In genomic region chr7:74372060-74372408, GRCh38 we compare ENCODE assay signal across 11 cellular contexts.
A peak's percentile ranks its signal among the peaks of the same experiment; 100 is the strongest.
DNase-seq lines count a peak whose midpoint lies in the region; ATAC-seq and TF ChIP-seq lines count a peak whose summit lies in the region.
"Had no signal": no experiment of that assay in that cellular context is flagged by ENCODE, and none has a peak within 500 bp of the region (broad histone marks: within the 10 kb centered on the region; RNA-seq: fewer than 3 reads in every experiment).

No MANE protein-coding gene starts in this region.

- H3K9me3 ChIP-seq in esophagus muscularis mucosa, result no peaks in the 10 kb centered on the region
- no peaks in the 10 kb centered on the region for H3K9me3 ChIP-seq in muscle layer of colon (ENCODE audit: low read length)

- 66% methylated on average over 8 of the region's 8 CpGs for WGBS in esophagus muscularis mucosa

- ATAC-seq in Right ventricle myocardium superior (ENCODE audit: poor library complexity) (peak; percentile 13), GM21529 (IDR thresholded peaks at IDR 0.05; ENCODE audit: unreplicated experiment) (no peak), HG03439 (IDR thresholded peaks at IDR 0.05; ENCODE audit: unreplicated experiment) (no peak)
- ATAC-seq: foreskin keratinocyte had no signal

- TF ChIP-seq EP300 in esophagus muscularis mucosa (IDR thresholded peaks at IDR 0.05), result no peak

- DNase-seq in Right ventricle myocardium superior (no peak), cardiac septum (ENCODE audit: low spot score) (no peak), esophagus muscularis mucosa (ENCODE audit: extremely low spot score) (no peak), type B pancreatic cell (ENCODE audit: extremely low spot score, unreplicated experiment) (no peak)
- no peak for DNase-seq in activated CD4-positive, alpha-beta T cell treated with anti-CD3 and anti-CD28 coated beads, Interleukin-2, amount 10 ng/mL, durations not matched to agents 24 days and 14 days
- DNase-seq: activated naive CD4-positive, alpha-beta T cell treated with Interleukin-2 at 50 U/mL for 16 hours; foreskin keratinocyte; stimulated activated CD4-positive, alpha-beta T cell treated with anti-CD3 and anti-CD28 coated beads, Interleukin-12 subunit alpha, Interleukin-12 subunit beta, amount 100 ng/mL, for 4 hours had no signal

- no peak for TF ChIP-seq CTCF in esophagus muscularis mucosa (IDR thresholded peaks at IDR 0.05)
- no peak for TF ChIP-seq CTCF in type B pancreatic cell (conservative IDR thresholded peaks at IDR 0.05)

- H3K36me3 ChIP-seq in esophagus muscularis mucosa, result peaks cover 14 to 15% (median 14%) of the 10 kb centered on the region in 4 donors
- H3K36me3 ChIP-seq in muscle layer of colon (ENCODE audit: insufficient read depth, low read length), result peaks cover 6% of the 10 kb centered on the region

- peak overlapping the region; percentile 36 for H3K27ac Mint-ChIP-seq in type B pancreatic cell
- no peak overlapping the region for H3K27ac Mint-ChIP-seq in activated CD4-positive, alpha-beta T cell treated with anti-CD3 and anti-CD28 coated beads, Interleukin-2, amount 10 ng/mL, durations not matched to agents 24 days and 14 days

- intact Hi-C loops in Right ventricle myocardium superior (cut with DNase I), result no loop called here
- intact Hi-C loops in cardiac septum (cut with DNase I), result no loop called here
- intact Hi-C loops in esophagus muscularis mucosa (cut with DNase I), result no loop called here
- intact Hi-C loops in activated CD4-positive, alpha-beta T cell treated with anti-CD3 and anti-CD28 coated beads, Interleukin-2, amount 10 ng/mL, durations not matched to agents 24 days and 14 days (cut with micrococcal nuclease), result no loop called here

- H3K9me3 Mint-ChIP-seq in type B pancreatic cell, result no peaks in the 10 kb centered on the region
- no peaks in the 10 kb centered on the region for H3K9me3 Mint-ChIP-seq in activated CD4-positive, alpha-beta T cell treated with anti-CD3 and anti-CD28 coated beads, Interleukin-2, amount 10 ng/mL, durations not matched to agents 24 days and 14 days

- peaks cover 6% of the 10 kb centered on the region for H3K4me1 Mint-ChIP-seq in type B pancreatic cell (ENCODE audit: unreplicated experiment)
- no peaks in the 10 kb centered on the region for H3K4me1 Mint-ChIP-seq in activated CD4-positive, alpha-beta T cell treated with anti-CD3 and anti-CD28 coated beads, Interleukin-2, amount 10 ng/mL, durations not matched to agents 24 days and 14 days

- peak overlapping the region; percentile 47 for H3K4me3 Mint-ChIP-seq in type B pancreatic cell
- H3K4me3 Mint-ChIP-seq in activated CD4-positive, alpha-beta T cell treated with anti-CD3 and anti-CD28 coated beads, Interleukin-2, amount 10 ng/mL, durations not matched to agents 24 days and 14 days, result no peak overlapping the region

- H3K27ac ChIP-seq in esophagus muscularis mucosa (replicated peaks in 1 of 4) (peak overlapping the region; percentile 65 to 79 (median 73)), muscle layer of colon (ENCODE audit: low read depth, low read length) (peak overlapping the region; percentile 84)
- H3K27ac ChIP-seq: foreskin keratinocyte had no signal

- peaks cover 2 to 37% (median 28%) of the 10 kb centered on the region in 4 donors for H3K4me1 ChIP-seq in esophagus muscularis mucosa
- H3K4me1 ChIP-seq in muscle layer of colon (ENCODE audit: insufficient read depth, low read length), result peaks cover 21% of the 10 kb centered on the region
- H3K4me1 ChIP-seq: foreskin keratinocyte had no signal

- H3K27me3 Mint-ChIP-seq in type B pancreatic cell, result no peaks in the 10 kb centered on the region
- H3K27me3 Mint-ChIP-seq in activated CD4-positive, alpha-beta T cell treated with anti-CD3 and anti-CD28 coated beads, Interleukin-2, amount 10 ng/mL, durations not matched to agents 24 days and 14 days, result no peaks in the 10 kb centered on the region

- H3K27me3 ChIP-seq in esophagus muscularis mucosa, result no peaks in the 10 kb centered on the region
- H3K27me3 ChIP-seq in muscle layer of colon (ENCODE audit: control insufficient read depth in 1 of 2, insufficient read depth in 2 of 2, low read length in 2 of 2), result no peaks in the 10 kb centered on the region
- H3K27me3 ChIP-seq: foreskin keratinocyte had no signal

- TF ChIP-seq POLR2A in esophagus muscularis mucosa (IDR thresholded peaks at IDR 0.05; ENCODE audit: low read depth), result no peak

- H3K36me3 Mint-ChIP-seq in type B pancreatic cell, result peaks cover 4% of the 10 kb centered on the region
- H3K36me3 Mint-ChIP-seq in activated CD4-positive, alpha-beta T cell treated with anti-CD3 and anti-CD28 coated beads, Interleukin-2, amount 10 ng/mL, durations not matched to agents 24 days and 14 days (ENCODE audit: low read depth), result no peaks in the 10 kb centered on the region

- H3K4me3 ChIP-seq in esophagus muscularis mucosa (peak overlapping the region in 1 of 4 donors; percentile 37), muscle layer of colon (ENCODE audit: low read depth in 1 of 2, low read length in 2 of 2) (no peak overlapping the region)

- H3K9ac ChIP-seq in muscle layer of colon (ENCODE audit: low read length), result no peak overlapping the region
